1 cellular context compared by ENCODE assay signal in the genomic region with DNA sequence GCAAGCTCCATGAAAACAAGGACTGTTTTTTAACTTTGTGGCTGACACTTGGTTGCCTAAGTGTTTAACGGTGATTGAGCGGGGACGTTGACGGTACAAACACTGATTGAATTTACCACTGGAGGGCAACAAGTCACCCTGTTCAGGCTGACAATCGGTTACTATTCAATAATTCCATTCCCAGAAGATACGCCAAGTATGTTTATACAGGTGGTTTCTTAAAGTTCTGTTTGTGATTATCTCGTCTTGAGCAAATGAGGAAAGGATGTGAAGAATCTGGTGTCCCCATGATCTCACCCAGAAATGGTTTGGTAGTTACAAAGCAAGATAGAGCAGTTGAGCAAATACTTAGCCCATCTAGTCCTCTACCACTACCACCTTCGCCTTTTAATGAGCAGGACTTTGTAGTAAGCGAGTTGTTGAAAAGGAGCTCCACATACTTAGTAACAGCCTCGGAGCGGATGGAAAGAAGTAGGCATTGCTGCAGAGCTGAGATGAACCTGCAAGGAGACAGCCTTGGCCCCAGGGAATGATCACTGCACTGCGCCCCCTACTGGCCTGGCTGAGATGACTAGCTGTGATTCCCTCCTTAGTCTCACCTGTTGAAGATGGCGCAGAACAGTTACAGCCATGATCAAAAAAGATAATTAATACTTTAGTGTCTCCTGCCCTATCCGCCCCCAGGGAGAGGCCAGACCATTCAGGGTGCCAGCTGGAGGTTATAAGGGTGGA.
TF ChIP-seq lines count a peak whose summit lies in the region.

No MANE protein-coding gene starts in this region.

TF ChIP-seq in HepG2, 621 proteins besides CTCF, POLR2A, EP300 and RAD21 (continued from another document and continues in another):
- TF ChIP-seq ARHGAP35 (CRISPR knock-in tag; IDR thresholded peaks at IDR 0.05; ENCODE audit: borderline replicate concordance), result no peak
- 0 out of 2 replicates have a peak, but pooled peaks have one; percentile 37 for TF ChIP-seq ZNF414 (CRISPR knock-in tag; IDR thresholded peaks at IDR 0.05)
- TF ChIP-seq TCF7L2 (IDR thresholded peaks at IDR 0.05; ENCODE audit: low read depth, low read length), result no peak
- TF ChIP-seq YEATS2 (CRISPR knock-in tag; IDR thresholded peaks at IDR 0.05; ENCODE audit: borderline replicate concordance), result no peak
- TF ChIP-seq AGO1 (IDR thresholded peaks at IDR 0.05; ENCODE audit: low read depth, low read length, poor library complexity, severe bottlenecking), result no peak
- 0 out of 2 replicates have a peak, but pooled peaks have one; percentile 32 for TF ChIP-seq HOXD1 (CRISPR knock-in tag; IDR thresholded peaks at IDR 0.05)
- TF ChIP-seq CAMTA2 (CRISPR knock-in tag; IDR thresholded peaks at IDR 0.05; ENCODE audit: borderline replicate concordance), result no peak
- no peak for TF ChIP-seq ZNF749 (CRISPR knock-in tag; IDR thresholded peaks at IDR 0.05; ENCODE audit: borderline replicate concordance)
- no peak for TF ChIP-seq ZNF430 (CRISPR knock-in tag; IDR thresholded peaks at IDR 0.05)
- no peak for TF ChIP-seq PRDM4 (CRISPR knock-in tag; IDR thresholded peaks at IDR 0.05; ENCODE audit: borderline replicate concordance)
- no peak for TF ChIP-seq TRAFD1 (CRISPR knock-in tag; IDR thresholded peaks at IDR 0.05; ENCODE audit: borderline replicate concordance)
- TF ChIP-seq BORCS8-MEF2B (CRISPR knock-in tag; IDR thresholded peaks at IDR 0.05), result no peak
- TF ChIP-seq, protein P1, sequence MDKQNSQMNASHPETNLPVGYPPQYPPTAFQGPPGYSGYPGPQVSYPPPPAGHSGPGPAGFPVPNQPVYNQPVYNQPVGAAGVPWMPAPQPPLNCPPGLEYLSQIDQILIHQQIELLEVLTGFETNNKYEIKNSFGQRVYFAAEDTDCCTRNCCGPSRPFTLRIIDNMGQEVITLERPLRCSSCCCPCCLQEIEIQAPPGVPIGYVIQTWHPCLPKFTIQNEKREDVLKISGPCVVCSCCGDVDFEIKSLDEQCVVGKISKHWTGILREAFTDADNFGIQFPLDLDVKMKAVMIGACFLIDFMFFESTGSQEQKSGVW (CRISPR knock-in tag; IDR thresholded peaks at IDR 0.05; ENCODE audit: borderline replicate concordance), result no peak
- TF ChIP-seq, protein P2, sequence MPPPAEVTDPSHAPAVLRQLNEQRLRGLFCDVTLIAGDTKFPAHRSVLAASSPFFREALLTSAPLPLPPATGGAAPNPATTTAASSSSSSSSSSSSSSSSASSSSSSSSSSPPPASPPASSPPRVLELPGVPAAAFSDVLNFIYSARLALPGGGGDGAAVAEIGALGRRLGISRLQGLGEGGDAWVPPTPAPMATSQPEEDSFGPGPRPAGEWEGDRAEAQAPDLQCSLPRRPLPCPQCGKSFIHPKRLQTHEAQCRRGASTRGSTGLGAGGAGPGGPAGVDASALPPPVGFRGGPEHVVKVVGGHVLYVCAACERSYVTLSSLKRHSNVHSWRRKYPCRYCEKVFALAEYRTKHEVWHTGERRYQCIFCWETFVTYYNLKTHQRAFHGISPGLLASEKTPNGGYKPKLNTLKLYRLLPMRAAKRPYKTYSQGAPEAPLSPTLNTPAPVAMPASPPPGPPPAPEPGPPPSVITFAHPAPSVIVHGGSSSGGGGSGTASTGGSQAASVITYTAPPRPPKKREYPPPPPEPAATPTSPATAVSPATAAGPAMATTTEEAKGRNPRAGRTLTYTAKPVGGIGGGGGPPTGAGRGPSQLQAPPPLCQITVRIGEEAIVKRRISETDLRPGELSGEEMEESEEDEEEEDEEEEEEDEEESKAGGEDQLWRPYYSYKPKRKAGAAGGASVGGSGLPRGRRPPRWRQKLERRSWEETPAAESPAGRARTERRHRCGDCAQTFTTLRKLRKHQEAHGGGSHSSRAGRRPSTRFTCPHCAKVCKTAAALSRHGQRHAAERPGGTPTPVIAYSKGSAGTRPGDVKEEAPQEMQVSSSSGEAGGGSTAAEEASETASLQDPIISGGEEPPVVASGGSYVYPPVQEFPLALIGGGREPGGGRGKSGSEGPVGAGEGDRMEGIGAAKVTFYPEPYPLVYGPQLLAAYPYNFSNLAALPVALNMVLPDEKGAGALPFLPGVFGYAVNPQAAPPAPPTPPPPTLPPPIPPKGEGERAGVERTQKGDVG (CRISPR knock-in tag; IDR thresholded peaks at IDR 0.05; ENCODE audit: borderline replicate concordance), result 0 out of 2 replicates have a peak, but pooled peaks have one; percentile 38
- TF ChIP-seq, protein P3, sequence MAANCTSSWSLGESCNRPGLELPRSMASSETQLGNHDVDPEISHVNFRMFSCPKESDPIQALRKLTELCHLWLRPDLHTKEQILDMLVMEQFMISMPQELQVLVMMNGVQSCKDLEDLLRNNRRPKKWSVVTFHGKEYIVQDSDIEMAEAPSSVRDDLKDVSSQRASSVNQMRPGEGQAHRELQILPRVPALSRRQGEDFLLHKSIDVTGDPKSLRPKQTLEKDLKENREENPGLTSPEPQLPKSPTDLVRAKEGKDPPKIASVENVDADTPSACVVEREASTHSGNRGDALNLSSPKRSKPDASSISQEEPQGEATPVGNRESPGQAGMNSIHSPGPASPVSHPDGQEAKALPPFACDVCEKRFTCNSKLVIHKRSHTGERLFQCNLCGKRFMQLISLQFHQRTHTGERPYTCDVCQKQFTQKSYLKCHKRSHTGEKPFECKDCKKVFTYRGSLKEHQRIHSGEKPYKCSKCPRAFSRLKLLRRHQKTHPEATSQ (CRISPR knock-in tag; IDR thresholded peaks at IDR 0.05; ENCODE audit: borderline replicate concordance), result peak; percentile 14; the same call in 1 of the 2 replicates
- TF ChIP-seq FOXC1 (CRISPR knock-in tag; IDR thresholded peaks at IDR 0.05; ENCODE audit: borderline replicate concordance), result 0 out of 2 replicates have a peak, but pooled peaks have one; percentile 52
- TF ChIP-seq ZNF317 (CRISPR knock-in tag; IDR thresholded peaks at IDR 0.05), result no peak
- TF ChIP-seq ISL2 (CRISPR knock-in tag; IDR thresholded peaks at IDR 0.05), result no peak
- TF ChIP-seq ZC3H4 (CRISPR knock-in tag; IDR thresholded peaks at IDR 0.05; ENCODE audit: borderline replicate concordance), result no peak
- TF ChIP-seq, protein P4, sequence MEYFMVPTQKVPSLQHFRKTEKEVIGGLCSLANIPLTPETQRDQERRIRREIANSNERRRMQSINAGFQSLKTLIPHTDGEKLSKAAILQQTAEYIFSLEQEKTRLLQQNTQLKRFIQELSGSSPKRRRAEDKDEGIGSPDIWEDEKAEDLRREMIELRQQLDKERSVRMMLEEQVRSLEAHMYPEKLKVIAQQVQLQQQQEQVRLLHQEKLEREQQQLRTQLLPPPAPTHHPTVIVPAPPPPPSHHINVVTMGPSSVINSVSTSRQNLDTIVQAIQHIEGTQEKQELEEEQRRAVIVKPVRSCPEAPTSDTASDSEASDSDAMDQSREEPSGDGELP (IDR thresholded peaks at IDR 0.05; ENCODE audit: borderline replicate concordance, low read depth), result peak; percentile 34; the same call in 1 of the 2 replicates
- no peak for TF ChIP-seq ZNF883 (CRISPR knock-in tag; IDR thresholded peaks at IDR 0.05; ENCODE audit: not compliant biosample characterization)
- no peak for TF ChIP-seq ZNF597 (CRISPR knock-in tag; IDR thresholded peaks at IDR 0.05)
- 0 out of 2 replicates have a peak, but pooled peaks have one; percentile 37 for TF ChIP-seq MED1 (CRISPR knock-in tag; IDR thresholded peaks at IDR 0.05)
- no peak for TF ChIP-seq ZNF33B (CRISPR knock-in tag; IDR thresholded peaks at IDR 0.05)
- no peak for TF ChIP-seq FLYWCH1 (CRISPR knock-in tag; IDR thresholded peaks at IDR 0.05)
- TF ChIP-seq, protein P5, sequence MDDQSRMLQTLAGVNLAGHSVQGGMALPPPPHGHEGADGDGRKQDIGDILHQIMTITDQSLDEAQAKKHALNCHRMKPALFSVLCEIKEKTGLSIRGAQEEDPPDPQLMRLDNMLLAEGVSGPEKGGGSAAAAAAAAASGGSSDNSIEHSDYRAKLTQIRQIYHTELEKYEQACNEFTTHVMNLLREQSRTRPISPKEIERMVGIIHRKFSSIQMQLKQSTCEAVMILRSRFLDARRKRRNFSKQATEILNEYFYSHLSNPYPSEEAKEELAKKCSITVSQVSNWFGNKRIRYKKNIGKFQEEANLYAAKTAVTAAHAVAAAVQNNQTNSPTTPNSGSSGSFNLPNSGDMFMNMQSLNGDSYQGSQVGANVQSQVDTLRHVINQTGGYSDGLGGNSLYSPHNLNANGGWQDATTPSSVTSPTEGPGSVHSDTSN (CRISPR knock-in tag; IDR thresholded peaks at IDR 0.05; ENCODE audit: borderline replicate concordance), result no peak
- no peak for TF ChIP-seq ZSCAN12 (CRISPR knock-in tag; IDR thresholded peaks at IDR 0.05)
- peak; percentile 53; the same call in 1 of the 2 replicates for TF ChIP-seq KDM2A (CRISPR knock-in tag; IDR thresholded peaks at IDR 0.05; ENCODE audit: borderline replicate concordance, low read depth)
